In the genomic region with DNA sequence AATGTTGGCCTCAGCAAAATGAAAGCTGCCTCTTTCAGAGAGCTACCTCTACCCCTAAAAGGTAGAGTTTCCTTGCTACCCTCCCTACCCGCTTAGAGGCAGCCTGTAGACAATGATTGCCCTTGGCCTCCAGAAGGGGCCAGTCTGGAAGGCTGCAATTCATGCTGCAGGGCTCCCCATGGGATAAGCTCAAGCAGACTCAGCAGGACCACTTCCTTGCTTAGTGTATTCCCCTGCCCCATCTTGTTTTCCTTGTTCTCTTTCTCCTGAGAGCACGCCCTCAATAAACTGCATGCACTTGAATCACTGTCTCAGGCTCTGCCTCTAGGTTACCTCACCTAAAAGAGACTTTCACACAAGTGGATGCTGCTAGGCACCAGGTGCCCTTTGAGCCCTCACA, we compare ENCODE assay signal across 7 cellular contexts.
"Had no signal": no experiment of that assay in that cellular context is flagged by ENCODE, and none has a peak within 500 bp of the region (broad histone marks: within the 10 kb centered on the region; RNA-seq: fewer than 3 reads in every experiment).

No MANE protein-coding gene starts in this region.

- H3K4me2 ChIP-seq: KMS-11 had no signal

- H3K4me3 ChIP-seq: GM23248 had no signal

- H3K27ac Mint-ChIP-seq: IgD-negative memory B cell had no signal

- H3K27ac ChIP-seq: GM23248, KMS-11 had no signal

- H3K4me3 Mint-ChIP-seq: IgD-negative memory B cell had no signal

- H3K9ac ChIP-seq: GM23248, KMS-11 had no signal

- H2AFZ ChIP-seq: GM23248 had no signal

- DNase-seq: GM23248, GOT3, H7, HCEC 1CT, KBM-7 had no signal

- H3K4me1 Mint-ChIP-seq: IgD-negative memory B cell had no signal
